Comparison of ENCODE assay signal across 16 cellular contexts in genomic region chr12:24379493-24379892, GRCh38.
A peak's percentile ranks its signal among the peaks of the same experiment; 100 is the strongest.
DNase-seq lines count a peak whose midpoint lies in the region; ATAC-seq, FAIRE-seq and TF ChIP-seq lines count a peak whose summit lies in the region.
"Had no signal": no experiment of that assay in that cellular context is flagged by ENCODE, and none has a peak within 500 bp of the region (broad histone marks: within the 10 kb centered on the region; RNA-seq: fewer than 3 reads in every experiment).

No MANE protein-coding gene starts in this region.

- peak overlapping the region; percentile 77 for H3K27ac ChIP-seq in HUES48 (ENCODE audit: low read depth, low read length)
- H3K27ac ChIP-seq in subcutaneous abdominal adipose tissue (ENCODE audit: low read depth, low read length), result peak overlapping the region; percentile 83
- H3K27ac ChIP-seq: RWPE1, SJSA1 had no signal

- no peaks in the 10 kb centered on the region for H3K36me3 ChIP-seq in HUES48 (ENCODE audit: control insufficient read depth, insufficient read depth, low read length)
- no peaks in the 10 kb centered on the region for H3K36me3 ChIP-seq in subcutaneous abdominal adipose tissue (ENCODE audit: control insufficient read depth in 5 of 5, insufficient read depth in 5 of 5, low read length in 5 of 5)
- H3K36me3 ChIP-seq: SJSA1 had no signal

- POLR2A ChIA-PET in WTC11 (lab: Charles Lee), result no interaction called here

- no peak for TF ChIP-seq CTCF in WTC11 (IDR thresholded peaks at IDR 0.05)

- no peak for FAIRE-seq in frontal cortex (lab: Jason Lieb, UNC)
- FAIRE-seq: H54, HepG2 had no signal

- ATAC-seq in WTC11 (peak; percentile 40; the same call in 1 of the 2 replicates), memory B cell (ENCODE audit: low read depth) (no peak)
- ATAC-seq: CD8-positive, alpha-beta T cell; HepG2 had no signal

- CTCF ChIA-PET in WTC11 (lab: Charles Lee), result no interaction called here

- H3K27me3 ChIP-seq in HUES48 (ENCODE audit: control insufficient read depth, insufficient read depth, low read length), result no peaks in the 10 kb centered on the region
- H3K27me3 ChIP-seq in subcutaneous abdominal adipose tissue (ENCODE audit: control insufficient read depth in 5 of 5, insufficient read depth in 4 of 5, low read length in 5 of 5), result no peaks in the 10 kb centered on the region
- H3K27me3 ChIP-seq: SJSA1 had no signal

- H3K4me1 Mint-ChIP-seq in WTC11 (peaks cover 49% of the 10 kb centered on the region), memory B cell (peaks cover 21% of the 10 kb centered on the region)

- H3K9me3 Mint-ChIP-seq in WTC11 (peaks cover 21% of the 10 kb centered on the region), memory B cell (peaks cover 5% of the 10 kb centered on the region)

- H3K27ac Mint-ChIP-seq in WTC11 (peak overlapping the region; percentile 85), memory B cell (peak overlapping the region; percentile 61)
- H3K27ac Mint-ChIP-seq: CD8-positive, alpha-beta T cell had no signal

- DNase-seq in WTC11 (ENCODE audit: low spot score) (no peak), memory B cell (ENCODE audit: low spot score in 2 of 2) (no peak), DMS153 (lab: John Stamatoyannopoulos, UW) (no peak), cortex of kidney (lab: John Stamatoyannopoulos, UW) (no peak), frontal cortex (ENCODE audit: low spot score in 2 of 2) (no peak)
- DNase-seq: CD8-positive, alpha-beta T cell; NCI-H1417 treated with DMSO at 0.1 percent for 48 hours; NCI-H2029 treated with DMSO at 0.1 percent for 48 hours; NCI-H510A; OCI-M1 had no signal

- H3K27me3 Mint-ChIP-seq in WTC11 (ENCODE audit: low read depth), result no peaks in the 10 kb centered on the region; the same call in 1 of the 2 replicates
- H3K27me3 Mint-ChIP-seq in memory B cell, result no peaks in the 10 kb centered on the region

- H3K9me3 ChIP-seq in HUES48 (ENCODE audit: control insufficient read depth, insufficient read depth, low read length), result no peaks in the 10 kb centered on the region
- H3K9me3 ChIP-seq in subcutaneous abdominal adipose tissue (ENCODE audit: control insufficient read depth in 5 of 5, low read length in 5 of 5), result no peaks in the 10 kb centered on the region
- H3K9me3 ChIP-seq: SJSA1 had no signal

- no peak overlapping the region for H3K4me3 ChIP-seq in HUES48 (ENCODE audit: low read depth, low read length)
- H3K4me3 ChIP-seq in subcutaneous abdominal adipose tissue (ENCODE audit: low read depth in 1 of 5, low read length in 5 of 5), result peak overlapping the region in 1 of 5 donors; percentile 21
- H3K4me3 ChIP-seq: SJSA1 had no signal

- H3K4me1 ChIP-seq in HUES48 (ENCODE audit: control insufficient read depth, insufficient read depth, low read length), result peaks cover 40% of the 10 kb centered on the region
- H3K4me1 ChIP-seq in subcutaneous abdominal adipose tissue (ENCODE audit: control insufficient read depth in 5 of 5, insufficient read depth in 5 of 5, low read length in 5 of 5), result peaks cover 0 to 23% (median 17%) of the 10 kb centered on the region in 5 donors

- no peak overlapping the region for H3K9ac ChIP-seq in HUES48 (ENCODE audit: low read depth, low read length)
- H3K9ac ChIP-seq in subcutaneous abdominal adipose tissue (ENCODE audit: low read length in 5 of 5), result no peak overlapping the region

- no peak overlapping the region for H3K4me3 Mint-ChIP-seq in WTC11
- no peak overlapping the region for H3K4me3 Mint-ChIP-seq in memory B cell
- H3K4me3 Mint-ChIP-seq: CD8-positive, alpha-beta T cell had no signal

- 0 out of 2 replicates have a peak, but pooled peaks cover 5% of the 10 kb centered on the region for H3K36me3 Mint-ChIP-seq in WTC11
- H3K36me3 Mint-ChIP-seq in memory B cell, result peaks cover 6% of the 10 kb centered on the region
- H3K36me3 Mint-ChIP-seq: CD8-positive, alpha-beta T cell had no signal

TF ChIP-seq in WTC11, 78 proteins besides CTCF, POLR2A, EP300 and RAD21:
- no peak for TF ChIP-seq JUN (CRISPR knock-in tag; IDR thresholded peaks at IDR 0.05)
- no peak for TF ChIP-seq CDX4 (CRISPR knock-in tag; IDR thresholded peaks at IDR 0.05; ENCODE audit: borderline replicate concordance)
- no peak for TF ChIP-seq HMGA2 (CRISPR knock-in tag; IDR thresholded peaks at IDR 0.05)
- TF ChIP-seq GRHL2 (CRISPR knock-in tag; IDR thresholded peaks at IDR 0.05; ENCODE audit: insufficient replicate concordance, severe bottlenecking), result no peak
- TF ChIP-seq MXD4 (CRISPR knock-in tag; IDR thresholded peaks at IDR 0.05; ENCODE audit: borderline replicate concordance), result no peak
- no peak for TF ChIP-seq ELF4 (CRISPR knock-in tag; IDR thresholded peaks at IDR 0.05; ENCODE audit: low read depth)
- no peak for TF ChIP-seq ZBTB21 (CRISPR knock-in tag; IDR thresholded peaks at IDR 0.05; ENCODE audit: borderline replicate concordance)
- no peak for TF ChIP-seq JAZF1 (CRISPR knock-in tag; IDR thresholded peaks at IDR 0.05)
- TF ChIP-seq FOXP1 (CRISPR knock-in tag; IDR thresholded peaks at IDR 0.05; ENCODE audit: borderline replicate concordance), result no peak
- TF ChIP-seq PRRX2 (CRISPR knock-in tag; IDR thresholded peaks at IDR 0.05), result no peak
- no peak for TF ChIP-seq TEAD4 (CRISPR knock-in tag; IDR thresholded peaks at IDR 0.05)
- TF ChIP-seq NR3C1 (CRISPR knock-in tag; conservative IDR thresholded peaks at IDR 0.05; ENCODE audit: low read depth), result no peak
- no peak for TF ChIP-seq MLX (CRISPR knock-in tag; IDR thresholded peaks at IDR 0.05)
- TF ChIP-seq IRF2 (CRISPR knock-in tag; IDR thresholded peaks at IDR 0.05; ENCODE audit: borderline replicate concordance, low read depth), result no peak
- no peak for TF ChIP-seq AFF4 (CRISPR knock-in tag; IDR thresholded peaks at IDR 0.05; ENCODE audit: borderline replicate concordance)
- TF ChIP-seq PRDM15 (CRISPR knock-in tag; IDR thresholded peaks at IDR 0.05), result no peak
TF ChIP-seq in WTC11: peak in this region for 0.
